Comparison of ENCODE assay signal across 9 cellular contexts in the genomic region with DNA sequence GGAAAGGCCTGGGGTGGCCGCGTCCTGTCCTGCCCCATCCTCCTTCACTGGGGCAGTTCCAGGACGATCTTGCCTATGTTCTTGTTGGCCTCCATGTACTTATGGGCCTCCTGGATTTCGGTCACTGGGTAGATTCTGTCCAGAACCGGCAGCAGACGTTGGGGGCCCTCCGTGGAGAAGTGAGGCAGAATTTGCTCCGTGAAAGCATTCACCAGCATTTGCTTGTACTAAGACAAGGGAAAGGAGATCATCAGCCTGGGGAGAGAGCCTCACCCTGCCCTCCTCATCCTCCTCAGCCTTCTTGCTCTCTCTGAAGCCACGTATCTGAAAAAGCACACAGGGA. TPM values are rescaled to one million over a fixed set of nuclear protein-coding genes. Genes with fewer than 3 reads are reported as not detected.
DNase-seq lines count a peak whose midpoint lies in the region; ATAC-seq, FAIRE-seq and TF ChIP-seq lines count a peak whose summit lies in the region.
"Had no signal": no experiment of that assay in that cellular context is flagged by ENCODE, and none has a peak within 500 bp of the region (broad histone marks: within the 10 kb centered on the region; RNA-seq: fewer than 3 reads in every experiment).

No MANE protein-coding gene starts in this region.

- H3K79me2 ChIP-seq in astrocyte (ENCODE audit: insufficient read depth, low read length) (peaks cover 35% of the 10 kb centered on the region), keratinocyte (ENCODE audit: control insufficient read depth, insufficient read depth, low read length) (peaks cover 28% of the 10 kb centered on the region)

- DNase-seq in NCI-H1417 (lab: John Stamatoyannopoulos, UW) (peak in 2 of 3 experiments; percentile 50 to 62), NCI-H1417 treated with DMSO at 0.1 percent for 48 hours (lab: John Stamatoyannopoulos, UW) (no peak), astrocyte (ENCODE audit: low read depth) (no peak), keratinocyte (ENCODE audit: low read depth, low spot score) (no peak), substantia nigra (lab: John Stamatoyannopoulos, UW) (peak in 4 of 49 donors; percentile 5 to 27 (median 6)), SKM-1 (lab: John Stamatoyannopoulos, UW; ENCODE audit: unreplicated experiment) (no peak), DMS53 treated with DMSO at 0.1 percent for 48 hours (lab: John Stamatoyannopoulos, UW; ENCODE audit: unreplicated experiment) (no peak)
- DNase-seq: NCI-H1694 had no signal

- peaks cover 15% of the 10 kb centered on the region for H3K36me3 Mint-ChIP-seq in astrocyte (ENCODE audit: low read depth, unreplicated experiment)

- H3K4me1 ChIP-seq in astrocyte (ENCODE audit: insufficient read depth, low read length) (peaks cover 8% of the 10 kb centered on the region), keratinocyte (ENCODE audit: control insufficient read depth, extremely low read depth, insufficient read depth, low read length) (peaks cover 9% of the 10 kb centered on the region)

- H3K9me3 Mint-ChIP-seq in astrocyte (ENCODE audit: unreplicated experiment): no peaks in the 10 kb centered on the region

- H3K9me3 ChIP-seq in astrocyte (ENCODE audit: insufficient read depth, low read depth, low read length): no peaks in the 10 kb centered on the region
- no peaks in the 10 kb centered on the region for H3K9me3 ChIP-seq in keratinocyte (ENCODE audit: control insufficient read depth, low read depth, low read length)

- H4K20me1 ChIP-seq in astrocyte (ENCODE audit: insufficient read depth, low read length) (peaks cover 8% of the 10 kb centered on the region), keratinocyte (ENCODE audit: control insufficient read depth, extremely low read depth, insufficient read depth, low read length) (no peaks in the 10 kb centered on the region)

- no peak overlapping the region for H3K27ac Mint-ChIP-seq in astrocyte (ENCODE audit: unreplicated experiment)

- peak overlapping the region; percentile 98 for H3K4me3 Mint-ChIP-seq in astrocyte (ENCODE audit: unreplicated experiment)

- H2AFZ ChIP-seq in astrocyte (ENCODE audit: low read depth, low read length) (peak overlapping the region; percentile 70), keratinocyte (ENCODE audit: control insufficient read depth, low read length) (peak overlapping the region; percentile 64)

- no peaks in the 10 kb centered on the region for H3K27me3 Mint-ChIP-seq in astrocyte (ENCODE audit: low read depth, unreplicated experiment)

- H3K9me1 ChIP-seq in keratinocyte (ENCODE audit: control insufficient read depth, extremely low read depth, insufficient read depth, low read length): no peaks in the 10 kb centered on the region

- dilution Hi-C loops in keratinocyte (cut with MboI; ENCODE audit: extremely low pct_ligation_motif_present, low sequenced_read_pairs): no loop called here

- H3K4me3 ChIP-seq in astrocyte (ENCODE audit: insufficient read depth, low read depth, low read length): peak overlapping the region; percentile 56
- H3K4me3 ChIP-seq in keratinocyte (ENCODE audit: control insufficient read depth in 2 of 3, extremely low read depth in 1 of 3, insufficient read depth in 2 of 3, low read depth in 1 of 3, low read length in 3 of 3): peak overlapping the region; percentile 53 to 84 (median 82)

- H3K27me3 ChIP-seq in astrocyte (ENCODE audit: insufficient read depth, low read length): no peaks in the 10 kb centered on the region
- H3K27me3 ChIP-seq in keratinocyte (ENCODE audit: control insufficient read depth, extremely low read depth, insufficient read depth, low read length): no peaks in the 10 kb centered on the region

- H3K9ac ChIP-seq in astrocyte (ENCODE audit: low read length) (peak overlapping the region; percentile 98), keratinocyte (ENCODE audit: control insufficient read depth, extremely low read depth, insufficient read depth, low read length) (peak overlapping the region; percentile 91)

- no peak for TF ChIP-seq CTCF in astrocyte (IDR thresholded peaks at IDR 0.05; ENCODE audit: insufficient read depth, low read depth, low read length)
- no peak for TF ChIP-seq CTCF in keratinocyte (optimal IDR thresholded peaks at IDR 0.05 in 1 of 3, IDR thresholded peaks at IDR 0.05 in 1 of 3, conservative IDR thresholded peaks at IDR 0.05 in 1 of 3; ENCODE audit: extremely low read depth in 1 of 3, insufficient read depth in 2 of 3, low read length in 3 of 3)

- no peak overlapping the region for H3K27ac ChIP-seq in astrocyte (ENCODE audit: low read depth, low read length)
- H3K27ac ChIP-seq in keratinocyte (ENCODE audit: control insufficient read depth, insufficient read depth, low read length): peak overlapping the region; percentile 93
- H3K27ac ChIP-seq in substantia nigra (ENCODE audit: low read depth, low read length, poor library complexity, severe bottlenecking): peak overlapping the region; percentile 90

- peaks cover 3% of the 10 kb centered on the region for H3K4me1 Mint-ChIP-seq in astrocyte (ENCODE audit: low read depth, unreplicated experiment)

- H3K36me3 ChIP-seq in astrocyte (ENCODE audit: insufficient read depth, low read length): peaks cover 24% of the 10 kb centered on the region
- peaks cover 10 to 19% of the 10 kb centered on the region in 2 experiments for H3K36me3 ChIP-seq in keratinocyte (ENCODE audit: control insufficient read depth in 2 of 2, extremely low read depth in 1 of 2, insufficient read depth in 2 of 2, low read length in 2 of 2)

- FAIRE-seq in astrocyte (lab: Jason Lieb, UNC) (no peak), keratinocyte (lab: Jason Lieb, UNC) (no peak)

- ATAC-seq in HG02973 (IDR thresholded peaks at IDR 0.05; ENCODE audit: unreplicated experiment): no peak

- H3K4me2 ChIP-seq in astrocyte (ENCODE audit: low read length) (peak overlapping the region; percentile 91), keratinocyte (ENCODE audit: control insufficient read depth, extremely low read depth, insufficient read depth, low read depth, low read length) (peak overlapping the region; percentile 74)

RNA-seq across cellular contexts. Expression of gene SF3B6, which starts 1.4 kb away (rescaled TPM):
- 105 and 106 TPM in 2 replicates for total RNA-seq in astrocyte
- 189 to 347 TPM (median 265 TPM) in 3 replicates for polyA plus RNA-seq in keratinocyte
- polyA plus RNA-seq in keratinocyte (2011; ENCODE audit: low read depth): 139 TPM
- 282 and 428 TPM in 2 replicates for polyA plus RNA-seq in keratinocyte (2011; cell fraction: cytosol; rRNA removed)
- 119 and 148 TPM in 2 replicates for polyA plus RNA-seq in keratinocyte (2011; cell fraction: nucleus; rRNA removed)
- 200 and 212 TPM in 2 replicates for polyA plus RNA-seq in keratinocyte (2012; ENCODE audit: low replicate concordance)
- 13.4 to 63.6 TPM (median 36.7 TPM) in 3 replicates for polyA minus RNA-seq in keratinocyte
- polyA minus RNA-seq in keratinocyte (2011; cell fraction: cytosol; rRNA and poly(A)+ RNA removed): 74.1 TPM
- polyA minus RNA-seq in keratinocyte (2011; cell fraction: nucleus; rRNA and poly(A)+ RNA removed): 13.5 and 28.2 TPM in 2 replicates

RNA-seq across cellular contexts. Expression of gene TP53I3, which starts 7.1 kb away (rescaled TPM):
- 83.6 and 93.2 TPM in 2 replicates for total RNA-seq in astrocyte
- polyA plus RNA-seq in keratinocyte: 30.9 to 53.9 TPM (median 36.3 TPM) in 3 replicates
- polyA plus RNA-seq in keratinocyte (2011; ENCODE audit: low read depth): 7.9 TPM
- polyA plus RNA-seq in keratinocyte (2011; cell fraction: cytosol; rRNA removed): 29.2 and 37.1 TPM in 2 replicates
- 66.2 and 74.2 TPM in 2 replicates for polyA plus RNA-seq in keratinocyte (2011; cell fraction: nucleus; rRNA removed)
- polyA plus RNA-seq in keratinocyte (2012; ENCODE audit: low replicate concordance): 12.3 and 37.3 TPM in 2 replicates
- 18.4 to 33.0 TPM (median 31.0 TPM) in 3 replicates for polyA minus RNA-seq in keratinocyte
- polyA minus RNA-seq in keratinocyte (2011; cell fraction: cytosol; rRNA and poly(A)+ RNA removed): 35.7 TPM
- polyA minus RNA-seq in keratinocyte (2011; cell fraction: nucleus; rRNA and poly(A)+ RNA removed): 16.5 and 17.1 TPM in 2 replicates

RNA-seq across cellular contexts. Expression of gene FKBP1B, which starts 28.0 kb away (rescaled TPM):
- total RNA-seq in astrocyte: 16.8 and 19.4 TPM in 2 replicates
- polyA plus RNA-seq in keratinocyte: 21.9 to 27.9 TPM (median 24.5 TPM) in 3 replicates
- polyA plus RNA-seq in keratinocyte (2011; ENCODE audit: low read depth): 2.3 TPM
- 24.8 and 29.9 TPM in 2 replicates for polyA plus RNA-seq in keratinocyte (2011; cell fraction: cytosol; rRNA removed)
- 9.5 and 11.9 TPM in 2 replicates for polyA plus RNA-seq in keratinocyte (2011; cell fraction: nucleus; rRNA removed)
- 7.7 and 16.8 TPM in 2 replicates for polyA plus RNA-seq in keratinocyte (2012; ENCODE audit: low replicate concordance)
- 9.1 to 16.9 TPM (median 14.9 TPM) in 3 replicates for polyA minus RNA-seq in keratinocyte
- 5.8 TPM for polyA minus RNA-seq in keratinocyte (2011; cell fraction: cytosol; rRNA and poly(A)+ RNA removed)
- 1.7 and 2.9 TPM in 2 replicates for polyA minus RNA-seq in keratinocyte (2011; cell fraction: nucleus; rRNA and poly(A)+ RNA removed)

RNA-seq across cellular contexts. Expression of gene WDCP, which starts 30.3 kb away (rescaled TPM):
- total RNA-seq in astrocyte: 10.3 and 17.4 TPM in 2 replicates
- polyA plus RNA-seq in keratinocyte: 10.8 to 11.4 TPM (median 11.0 TPM) in 3 replicates
- polyA plus RNA-seq in keratinocyte (2011; ENCODE audit: low read depth): 0.49 TPM
- polyA plus RNA-seq in keratinocyte (2011; cell fraction: cytosol; rRNA removed): 4.3 and 8.4 TPM in 2 replicates
- polyA plus RNA-seq in keratinocyte (2011; cell fraction: nucleus; rRNA removed): 10.3 and 12.9 TPM in 2 replicates
- polyA plus RNA-seq in keratinocyte (2012; ENCODE audit: low replicate concordance): 1.7 and 6.1 TPM in 2 replicates
- 22.0 to 24.4 TPM (median 23.3 TPM) in 3 replicates for polyA minus RNA-seq in keratinocyte
- polyA minus RNA-seq in keratinocyte (2011; cell fraction: cytosol; rRNA and poly(A)+ RNA removed): 3.6 TPM
- 6.9 and 16.8 TPM in 2 replicates for polyA minus RNA-seq in keratinocyte (2011; cell fraction: nucleus; rRNA and poly(A)+ RNA removed)

RNA-seq across cellular contexts. Expression of gene PFN4, which starts 45.6 kb away (rescaled TPM):
- total RNA-seq in astrocyte: 0.48 and 0.64 TPM in 2 replicates
- polyA plus RNA-seq in keratinocyte: 0.14 to 0.28 TPM (median 0.16 TPM) in 3 replicates
- not detected for polyA plus RNA-seq in keratinocyte (2011; ENCODE audit: low read depth)
- polyA plus RNA-seq in keratinocyte (2011; cell fraction: cytosol; rRNA removed): 0.09 and 0.21 TPM in 2 replicates
- polyA plus RNA-seq in keratinocyte (2011; cell fraction: nucleus; rRNA removed): 0.29 and 0.52 TPM in 2 replicates
- 0.22 TPM in 1 of 2 replicates, not detected in the other for polyA plus RNA-seq in keratinocyte (2012; ENCODE audit: low replicate concordance)
- polyA minus RNA-seq in keratinocyte: not detected in 3 replicates
- not detected for polyA minus RNA-seq in keratinocyte (2011; cell fraction: cytosol; rRNA and poly(A)+ RNA removed)
- polyA minus RNA-seq in keratinocyte (2011; cell fraction: nucleus; rRNA and poly(A)+ RNA removed): not detected in 2 replicates

Comparison
In these comparisons a context has a peak if more than half of its experiments do, and no peak if none do; other contexts are left out.
1. DNase-seq: peak in NCI-H1417 (2 of 3); none in NCI-H1417 treated with DMSO at 0.1 percent for 48 hours (single experiment), astrocyte (single experiment), keratinocyte (single experiment), SKM-1 (single experiment) and DMS53 treated with DMSO at 0.1 percent for 48 hours (single experiment).